Comparison of ENCODE assay signal across 8 cellular contexts in genomic region chr19:10270616-10271394, GRCh38. TPM values are rescaled to one million over a fixed set of nuclear protein-coding genes. Genes with fewer than 3 reads are reported as not detected.
DNase-seq lines count a peak whose midpoint lies in the region; ATAC-seq and TF ChIP-seq lines count a peak whose summit lies in the region.

TSS of gene ICAM1 (plus strand) at chr19:10271120. CDS start at chr19:10271160, 40 bp downstream.

- peak within 1 kb of the TSS; percentile 66 for H2AFZ ChIP-seq in SU-DHL-6 (ENCODE audit: low read depth, low read length, severe bottlenecking)

- peaks cover 50% of the 10 kb centered on the region for H3K4me1 ChIP-seq in left ventricle myocardium inferior
- no peaks in the 10 kb centered on the region for H3K4me1 ChIP-seq in rectal smooth muscle tissue (ENCODE audit: control insufficient read depth, insufficient read depth, low read length)

- H3K9me3 ChIP-seq in SU-DHL-6 (ENCODE audit: insufficient read depth, low read length) (no peaks in the 10 kb centered on the region), left ventricle myocardium inferior (replicated peaks) (no peaks in the 10 kb centered on the region)

- H3K36me3 ChIP-seq in SU-DHL-6 (ENCODE audit: low read length) (no peaks in the 10 kb centered on the region), left ventricle myocardium inferior (peaks cover 1% of the 10 kb centered on the region), rectal smooth muscle tissue (ENCODE audit: control insufficient read depth, insufficient read depth, low read length) (no peaks in the 10 kb centered on the region)

- intact Hi-C loops in left ventricle myocardium inferior (cut with micrococcal nuclease) = loop anchor here (10.0 kb wide), 1 partner anchor 64 kb away; the partner anchor contains the start of genes ICAM3 and RAVER1

- H3K36me3 Mint-ChIP-seq in activated naive CD4-positive, alpha-beta T cell treated with anti-CD3 and anti-CD28 coated beads, Interleukin-2, amount 50 U/mL, for 72 hours = peaks cover 5 to 12% of the 10 kb centered on the region in 2 donors

- H3F3A ChIP-seq in SU-DHL-6 (ENCODE audit: insufficient read depth) = peaks cover 17% of the 10 kb centered on the region

- H3K9ac ChIP-seq in SU-DHL-6 (ENCODE audit: low read length) = peak within 1 kb of the TSS; percentile 79
- peak within 1 kb of the TSS; percentile 16 for H3K9ac ChIP-seq in rectal smooth muscle tissue (ENCODE audit: low read length)

- peaks cover 18% of the 10 kb centered on the region; the same call in 1 of the 2 replicates for H3K79me2 ChIP-seq in SU-DHL-6 (ENCODE audit: insufficient read depth, low read length)

- DNase-seq in NK-92 treated with Interleukin-12 subunit alpha and Interleukin-12 subunit beta, amount 100 ng/mL, for 24 hours (lab: John Stamatoyannopoulos, UW) = peak; percentile 87
- DNase-seq in NK-92 (lab: John Stamatoyannopoulos, UW; ENCODE audit: unreplicated experiment) (no peak), left ventricle myocardium inferior (peak; percentile 84)
- DNase-seq in activated naive CD4-positive, alpha-beta T cell treated with anti-CD3 and anti-CD28 coated beads, Interleukin-2, amount 50 U/mL, for 72 hours (ENCODE audit: low spot score in 2 of 2) = peak; percentile 78 to 88

- H3K27me3 ChIP-seq in SU-DHL-6 (ENCODE audit: low read length) (no peaks in the 10 kb centered on the region), left ventricle myocardium inferior (ENCODE audit: low read depth) (peaks cover 21% of the 10 kb centered on the region), rectal smooth muscle tissue (ENCODE audit: control insufficient read depth, insufficient read depth, low read length) (no peaks in the 10 kb centered on the region)

- no peaks in the 10 kb centered on the region for H3K9me3 Mint-ChIP-seq in activated naive CD4-positive, alpha-beta T cell treated with anti-CD3 and anti-CD28 coated beads, Interleukin-2, amount 50 U/mL, for 72 hours

- no peaks in the 10 kb centered on the region for H4K20me1 ChIP-seq in SU-DHL-6 (ENCODE audit: low read depth, low read length)

- peak; percentile 47 for ATAC-seq in HG03442 (IDR thresholded peaks at IDR 0.05; ENCODE audit: unreplicated experiment)
- peak; percentile 67 to 73 for ATAC-seq in activated naive CD4-positive, alpha-beta T cell treated with anti-CD3 and anti-CD28 coated beads, Interleukin-2, amount 50 U/mL, for 72 hours
- ATAC-seq in HG03457 (IDR thresholded peaks at IDR 0.05; ENCODE audit: unreplicated experiment) = no peak

- peak within 1 kb of the TSS; percentile 95 for H3K4me2 ChIP-seq in SU-DHL-6 (ENCODE audit: low read depth, low read length, poor library complexity, severe bottlenecking)

- TF ChIP-seq CTCF in SU-DHL-6 (IDR thresholded peaks at IDR 0.05; ENCODE audit: insufficient read depth, low read length, poor library complexity, severe bottlenecking) (no peak), left ventricle myocardium inferior (IDR thresholded peaks at IDR 0.05; ENCODE audit: borderline replicate concordance) (peak; percentile 24)

- peak within 1 kb of the TSS; percentile 71 for H3K4me3 ChIP-seq in SU-DHL-6 (ENCODE audit: insufficient read depth, low read length, poor library complexity, severe bottlenecking)
- peak within 1 kb of the TSS; percentile 71 for H3K4me3 ChIP-seq in left ventricle myocardium inferior
- peak within 1 kb of the TSS; percentile 65 for H3K4me3 ChIP-seq in rectal smooth muscle tissue (ENCODE audit: low read length)

- peak within 1 kb of the TSS; percentile 93 for H3K27ac ChIP-seq in SU-DHL-6 (ENCODE audit: low read depth, low read length)
- H3K27ac ChIP-seq in left ventricle myocardium inferior (replicated peaks) = peak within 1 kb of the TSS; percentile 93
- H3K27ac ChIP-seq in rectal smooth muscle tissue (ENCODE audit: low read depth, low read length) = peak within 1 kb of the TSS; percentile 62

- H3K9me2 ChIP-seq in SU-DHL-6 (replicated peaks; ENCODE audit: insufficient read depth, low read length) = no peaks in the 10 kb centered on the region

- peak within 1 kb of the TSS; percentile 95 to 99 for H3K27ac Mint-ChIP-seq in activated naive CD4-positive, alpha-beta T cell treated with anti-CD3 and anti-CD28 coated beads, Interleukin-2, amount 50 U/mL, for 72 hours

RNA-seq across cellular contexts. Expression of gene ICAM1, which starts in this region (rescaled TPM):
- 10 to 100 TPM; 15.7 to 33.1 TPM for total RNA-seq in activated naive CD4-positive, alpha-beta T cell treated with anti-CD3 and anti-CD28 coated beads, Interleukin-2, amount 50 U/mL, for 72 hours
- 7.1 TPM for total RNA-seq in left ventricle myocardium inferior
